In the genomic region with DNA sequence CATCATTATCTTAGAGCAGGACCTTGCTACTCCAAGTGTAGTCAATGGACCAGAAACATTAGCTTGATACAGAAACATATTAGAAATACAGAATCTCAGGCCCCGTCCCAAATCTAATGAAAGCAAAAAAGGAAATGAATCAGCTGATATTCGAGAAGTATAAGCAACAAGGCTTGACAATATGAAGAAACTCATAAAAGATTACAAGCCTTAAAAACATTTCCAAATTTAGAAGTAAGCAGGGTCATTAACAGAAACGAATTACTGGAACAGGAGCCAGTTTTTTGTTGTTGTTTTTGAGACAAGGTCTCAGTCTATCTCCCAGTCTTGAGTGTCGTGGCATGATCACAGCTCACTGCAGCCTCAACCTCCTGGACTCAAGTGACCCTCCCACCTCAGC, we compare ENCODE assay signal across 20 cellular contexts.
"Had no signal": no experiment of that assay in that cellular context is flagged by ENCODE, and none has a peak within 500 bp of the region (broad histone marks: within the 10 kb centered on the region; RNA-seq: fewer than 3 reads in every experiment).

No MANE protein-coding gene starts in this region.

- H3K27me3 Mint-ChIP-seq: activated B cell treated with CpG ODN at 0.5 μM for 24 hours; activated CD4-positive, alpha-beta memory T cell treated with anti-CD3 and anti-CD28 coated beads for 36 hours; activated T-helper 17 cell treated with anti-CD3 and anti-CD28 coated beads, Interleukin-2, amount 50 U/mL, for 72 hours; stimulated activated naive CD8-positive, alpha-beta T cell treated with anti-CD3 and anti-CD28 coated beads, Interleukin-15, Interleukin-2, amounts not matched to agents 100 ng/mL and 50 ng/mL, for 24 hours had no signal

- H3K4me3 Mint-ChIP-seq: activated B cell treated with CpG ODN at 0.5 μM for 24 hours; activated CD4-positive, alpha-beta memory T cell treated with anti-CD3 and anti-CD28 coated beads for 36 hours; activated naive CD8-positive, alpha-beta T cell treated with anti-CD3 and anti-CD28 coated beads, Interleukin-2, amount 10 ng/mL, durations not matched to agents 7 days and 5 days; activated T-helper 17 cell treated with anti-CD3 and anti-CD28 coated beads, Interleukin-2, amount 50 U/mL, for 72 hours; immature natural killer cell; nephron progenitor cell; stimulated activated naive CD8-positive, alpha-beta T cell treated with anti-CD3 and anti-CD28 coated beads, Interleukin-15, Interleukin-2, amounts not matched to agents 100 ng/mL and 50 ng/mL, for 24 hours had no signal

- DNase-seq: activated B cell treated with CpG ODN at 0.5 μM for 24 hours; activated CD4-positive, alpha-beta memory T cell treated with anti-CD3 and anti-CD28 coated beads for 36 hours; activated CD4-positive, alpha-beta T cell treated with anti-CD3 and anti-CD28 coated beads for 4 hours; activated naive CD4-positive, alpha-beta T cell treated with Interleukin-2 at 50 U/mL for 16 hours; activated naive CD8-positive, alpha-beta T cell treated with anti-CD3 and anti-CD28 coated beads, Interleukin-2, amount 10 ng/mL, durations not matched to agents 7 days and 5 days; activated T-cell treated with anti-CD3 and anti-CD28 coated beads for 4 hours; amygdala; body of pancreas; central memory CD4-positive, alpha-beta T cell; dorsolateral prefrontal cortex; heart right ventricle; immature natural killer cell; left ventricle myocardium superior; nephron progenitor cell; occipital lobe; retina had no signal

- ATAC-seq: activated T-helper 17 cell treated with anti-CD3 and anti-CD28 coated beads, Interleukin-2, amount 50 U/mL, for 72 hours; body of pancreas; heart right ventricle; left ventricle myocardium superior had no signal

- H3K27me3 ChIP-seq: body of pancreas, dorsolateral prefrontal cortex, heart right ventricle, tibial nerve had no signal

- H3K4me1 ChIP-seq: body of pancreas had no signal

- H3K36me3 Mint-ChIP-seq: activated CD4-positive, alpha-beta memory T cell treated with anti-CD3 and anti-CD28 coated beads for 36 hours; activated naive CD8-positive, alpha-beta T cell treated with anti-CD3 and anti-CD28 coated beads, Interleukin-2, amount 10 ng/mL, durations not matched to agents 7 days and 5 days; immature natural killer cell had no signal

- H3K4me1 Mint-ChIP-seq: activated naive CD8-positive, alpha-beta T cell treated with anti-CD3 and anti-CD28 coated beads, Interleukin-2, amount 10 ng/mL, durations not matched to agents 7 days and 5 days; nephron progenitor cell had no signal

- H3K9me3 Mint-ChIP-seq: activated B cell treated with CpG ODN at 0.5 μM for 24 hours; activated CD4-positive, alpha-beta memory T cell treated with anti-CD3 and anti-CD28 coated beads for 36 hours; immature natural killer cell; nephron progenitor cell; stimulated activated naive CD8-positive, alpha-beta T cell treated with anti-CD3 and anti-CD28 coated beads, Interleukin-15, Interleukin-2, amounts not matched to agents 100 ng/mL and 50 ng/mL, for 24 hours had no signal

- H3K27ac Mint-ChIP-seq: activated B cell treated with CpG ODN at 0.5 μM for 24 hours; activated CD4-positive, alpha-beta memory T cell treated with anti-CD3 and anti-CD28 coated beads for 36 hours; activated naive CD8-positive, alpha-beta T cell treated with anti-CD3 and anti-CD28 coated beads, Interleukin-2, amount 10 ng/mL, durations not matched to agents 7 days and 5 days; activated T-helper 17 cell treated with anti-CD3 and anti-CD28 coated beads, Interleukin-2, amount 50 U/mL, for 72 hours; immature natural killer cell; nephron progenitor cell; stimulated activated naive CD8-positive, alpha-beta T cell treated with anti-CD3 and anti-CD28 coated beads, Interleukin-15, Interleukin-2, amounts not matched to agents 100 ng/mL and 50 ng/mL, for 24 hours had no signal

- H3K36me3 ChIP-seq: heart right ventricle, tibial nerve had no signal

- H3K27ac ChIP-seq: body of pancreas, epithelial cell of prostate, tibial nerve had no signal

- H3K9me3 ChIP-seq: body of pancreas, heart right ventricle, tibial nerve had no signal

- H3K4me3 ChIP-seq: body of pancreas, dorsolateral prefrontal cortex, heart right ventricle, tibial nerve had no signal
